In genomic region chr7:44460325-44460724, GRCh38 we compare ENCODE assay signal across 8 cellular contexts. TPM values are rescaled to one million over a fixed set of nuclear protein-coding genes. Genes with fewer than 3 reads are reported as not detected.
DNase-seq lines count a peak whose midpoint lies in the region; ATAC-seq and TF ChIP-seq lines count a peak whose summit lies in the region.

No MANE protein-coding gene starts in this region.

- intact Hi-C loops in mammary epithelial cell (cut with micrococcal nuclease): no loop called here
- intact Hi-C loops in MCF 10A (cut with micrococcal nuclease): no loop called here
- intact Hi-C loops in mucosa of descending colon (cut with DNase I, micrococcal nuclease): no loop called here

- no peaks in the 10 kb centered on the region for H3K27me3 ChIP-seq in mammary epithelial cell (ENCODE audit: insufficient read depth, low read length)

- TF ChIP-seq CTCF in mammary epithelial cell (conservative IDR thresholded peaks at IDR 0.05 in 1 of 2, IDR thresholded peaks at IDR 0.05 in 1 of 2; ENCODE audit: extremely low read depth in 1 of 2, insufficient read depth in 1 of 2, low read depth in 1 of 2, low read length in 2 of 2) (no peak), MCF 10A (IDR thresholded peaks at IDR 0.05; ENCODE audit: unreplicated experiment) (no peak), mucosa of descending colon (IDR thresholded peaks at IDR 0.05) (no peak)

- POLR2A ChIA-PET in MCF 10A (lab: Yijun Ruan, JAX): no interaction called here

- H3K4me3 Mint-ChIP-seq in MCF 10A (ENCODE audit: unreplicated experiment): no peak overlapping the region
- peak overlapping the region; percentile 78 for H3K4me3 Mint-ChIP-seq in T-helper 2 cell treated with Interferon-gamma antibody and Interleukin-4, amounts not matched to agents 5 μg/mL and 100 μg/mL, for 36 hours

- no peak overlapping the region for H3K27ac Mint-ChIP-seq in MCF 10A (ENCODE audit: low read depth, unreplicated experiment)
- peak overlapping the region; percentile 89 for H3K27ac Mint-ChIP-seq in T-helper 2 cell treated with Interferon-gamma antibody and Interleukin-4, amounts not matched to agents 5 μg/mL and 100 μg/mL, for 36 hours

- BruUV-seq in mammary epithelial cell (replicated peaks; lab: Mats Ljungman, UMichigan): no TSS peak
- BruUV-seq in MCF 10A (replicated peaks; lab: Mats Ljungman, UMichigan): no TSS peak

- dilution Hi-C loops in mammary epithelial cell (cut with HindIII; ENCODE audit: low sequenced_read_pairs): loop anchor here (10.0 kb wide), 1 partner anchor 216 kb away; no protein-coding TSS in a partner anchor

- H3K4me3 ChIP-seq in mammary epithelial cell (replicated peaks in 1 of 3; ENCODE audit: insufficient read depth in 1 of 3, low read depth in 2 of 3, low read length in 3 of 3) (no peak overlapping the region), mucosa of descending colon (no peak overlapping the region)

- H4K20me1 ChIP-seq in mammary epithelial cell (ENCODE audit: insufficient read depth, low read length): no peaks in the 10 kb centered on the region

- no peak overlapping the region for H3K4me2 ChIP-seq in mammary epithelial cell (ENCODE audit: insufficient read depth, low read depth, low read length)

- CTCF ChIA-PET in mammary epithelial cell (lab: Charles Lee; ENCODE audit: low non-redundant PET): interaction anchor here (0.6 kb wide), 2 partner anchors 197 to 390 kb away, joined by 4 to 10 read pairs; no protein-coding TSS in a partner anchor
- CTCF ChIA-PET in MCF 10A (lab: Yijun Ruan, JAX): interaction anchor here (0.6 to 1.1 kb wide), 3 partner anchors 8 to 75 kb away, joined by 3 to 5 read pairs (median 3); no protein-coding TSS in a partner anchor

- H3K9me3 Mint-ChIP-seq in MCF 10A (ENCODE audit: unreplicated experiment): no peaks in the 10 kb centered on the region
- H3K9me3 Mint-ChIP-seq in T-helper 2 cell treated with Interferon-gamma antibody and Interleukin-4, amounts not matched to agents 5 μg/mL and 100 μg/mL, for 36 hours: no peaks in the 10 kb centered on the region

- peaks cover 2% of the 10 kb centered on the region for H3K36me3 ChIP-seq in mammary epithelial cell (ENCODE audit: insufficient read depth, low read length)
- H3K36me3 ChIP-seq in mucosa of descending colon (ENCODE audit: low read depth): no peaks in the 10 kb centered on the region

- DNase-seq in mammary epithelial cell (peak; percentile 30), MCF 10A (ENCODE audit: unreplicated experiment) (no peak), mucosa of descending colon (peak in 1 of 3 donors; percentile 45), HCEC 1CT (no peak), left lobe of liver (ENCODE audit: low spot score) (no peak), NCI-H1092 (lab: John Stamatoyannopoulos, UW) (no peak)
- DNase-seq in T-helper 2 cell treated with Interferon-gamma antibody and Interleukin-4, amounts not matched to agents 5 μg/mL and 100 μg/mL, for 36 hours (ENCODE audit: low spot score): peak; percentile 69

- in situ Hi-C loops in mammary epithelial cell (cut with MboI; ENCODE audit: low sequenced_read_pairs in 2 of 2): no loop called here

- H3K79me2 ChIP-seq in mammary epithelial cell (ENCODE audit: insufficient read depth, low read length): peaks cover 89% of the 10 kb centered on the region

- H3K4me1 Mint-ChIP-seq in MCF 10A (ENCODE audit: insufficient read depth, unreplicated experiment): peaks cover 11% of the 10 kb centered on the region
- H3K4me1 Mint-ChIP-seq in T-helper 2 cell treated with Interferon-gamma antibody and Interleukin-4, amounts not matched to agents 5 μg/mL and 100 μg/mL, for 36 hours (ENCODE audit: low read depth): peaks cover 57% of the 10 kb centered on the region

- H3K4me1 ChIP-seq in mammary epithelial cell (ENCODE audit: insufficient read depth, low read length) (peaks cover 20% of the 10 kb centered on the region), mucosa of descending colon (ENCODE audit: low read depth) (peaks cover 4% of the 10 kb centered on the region)

- H3K9me3 ChIP-seq in mammary epithelial cell (replicated peaks; ENCODE audit: insufficient read depth, low read length) (no peaks in the 10 kb centered on the region), mucosa of descending colon (no peaks in the 10 kb centered on the region)

- peak; percentile 97 for ATAC-seq in HG03066 (IDR thresholded peaks at IDR 0.05; ENCODE audit: low read depth, unreplicated experiment)
- ATAC-seq in mucosa of descending colon: peak; percentile 85
- ATAC-seq in left lobe of liver: no peak

- no peak overlapping the region for H2AFZ ChIP-seq in mammary epithelial cell (ENCODE audit: low read depth, low read length)

- peaks cover 71% of the 10 kb centered on the region for H3K36me3 Mint-ChIP-seq in MCF 10A (ENCODE audit: insufficient read depth, unreplicated experiment)
- peaks cover 45% of the 10 kb centered on the region for H3K36me3 Mint-ChIP-seq in T-helper 2 cell treated with Interferon-gamma antibody and Interleukin-4, amounts not matched to agents 5 μg/mL and 100 μg/mL, for 36 hours (ENCODE audit: low read depth)

- H3K27me3 Mint-ChIP-seq in MCF 10A (ENCODE audit: insufficient read depth, unreplicated experiment): no peaks in the 10 kb centered on the region
- no peaks in the 10 kb centered on the region for H3K27me3 Mint-ChIP-seq in T-helper 2 cell treated with Interferon-gamma antibody and Interleukin-4, amounts not matched to agents 5 μg/mL and 100 μg/mL, for 36 hours (ENCODE audit: low read depth)

- H3K9ac ChIP-seq in mammary epithelial cell (ENCODE audit: insufficient read depth, low read length): no peak overlapping the region

- WGBS in mammary epithelial cell (ENCODE audit: low coverage, missing lambda C conversion rate): 82% methylated on average over 3 of the region's 3 CpGs

- H3K27ac ChIP-seq in mammary epithelial cell (ENCODE audit: insufficient read depth, low read depth, low read length): no peak overlapping the region

RNA-seq across cellular contexts. Expression of gene NUDCD3, which starts 30.1 kb away (rescaled TPM):
- total RNA-seq in mammary epithelial cell (100 to 1,000 TPM in 1 of 2 donors, 10 to 100 TPM in 1; 77.2 to 122 TPM), MCF 10A (2022) (85.5 and 87.7 TPM in 2 replicates), mucosa of descending colon (100 to 1,000 TPM in 1 of 3 donors, 10 to 100 TPM in 2; 66.3 to 108 (median 76.0) TPM), left lobe of liver (47.1 TPM)
- 48.3 TPM for polyA plus RNA-seq in mammary epithelial cell
- 154 TPM for polyA minus RNA-seq in mammary epithelial cell

Comparison
In these comparisons a context has a peak if more than half of its experiments do, and no peak if none do; other contexts are left out.
1. DNase-seq: peak in mammary epithelial cell (single experiment) and T-helper 2 cell treated with Interferon-gamma antibody and Interleukin-4, amounts not matched to agents 5 μg/mL and 100 μg/mL, for 36 hours (single experiment); none in MCF 10A (single experiment), HCEC 1CT (single experiment), left lobe of liver (single experiment) and NCI-H1092 (single experiment).